ENCODE assay signal across 12 cellular contexts in the genomic region with DNA sequence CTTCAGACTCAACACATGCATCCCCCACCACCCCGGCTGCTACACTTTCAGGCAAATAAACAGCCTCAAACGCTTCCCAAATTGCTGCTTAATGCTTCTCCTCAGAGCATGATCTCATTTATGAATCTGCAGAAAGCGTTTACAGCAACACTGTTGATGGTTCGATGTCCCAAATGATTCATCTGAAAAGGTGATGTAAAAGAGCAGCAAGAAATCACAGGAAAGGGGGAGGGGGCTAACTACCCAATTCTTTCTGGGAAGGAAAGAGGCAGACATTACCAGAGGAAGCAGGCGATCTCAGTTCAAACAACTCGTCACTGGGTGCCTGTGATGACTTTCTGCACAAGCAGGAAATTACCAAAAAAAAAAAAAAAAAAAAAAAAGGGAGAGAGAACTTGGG.
"Had no signal": no experiment of that assay in that cellular context is flagged by ENCODE, and none has a peak within 500 bp of the region (broad histone marks: within the 10 kb centered on the region; RNA-seq: fewer than 3 reads in every experiment).

No MANE protein-coding gene starts in this region.

- DNase-seq: activated effector memory CD4-positive, alpha-beta T cell treated with Interleukin-2 at 50 U/mL for 16 hours; activated T-cell treated with anti-CD3 and anti-CD28 coated beads, Interleukin-2, amount 50 U/mL, for 1 hour; kidney; left ventricle myocardium superior; ovary; stimulated activated CD4-positive, alpha-beta T cell treated with anti-CD3 and anti-CD28 coated beads, Interleukin-4, amount 100 ng/mL, for 1 hour; stimulated activated CD8-positive, alpha-beta memory T cell treated with anti-CD3 and anti-CD28 coated beads, Interleukin-4, amount 100 ng/mL, for 48 hours; upper lobe of right lung had no signal

- H3K36me3 ChIP-seq: breast epithelium, esophagus muscularis mucosa, gastroesophageal sphincter, ovary, upper lobe of right lung had no signal

- H3K27ac ChIP-seq: breast epithelium, esophagus muscularis mucosa, gastroesophageal sphincter, ovary, upper lobe of right lung had no signal

- H3K4me3 ChIP-seq: breast epithelium, esophagus muscularis mucosa, gastroesophageal sphincter, ovary, upper lobe of right lung had no signal

- H3K9me3 ChIP-seq: breast epithelium, esophagus muscularis mucosa, gastroesophageal sphincter, ovary, upper lobe of right lung had no signal

- H3K4me1 ChIP-seq: breast epithelium, esophagus muscularis mucosa, gastroesophageal sphincter, upper lobe of right lung had no signal

- ATAC-seq: activated naive CD4-positive, alpha-beta T cell treated with anti-CD3 and anti-CD28 coated beads, Interleukin-2, amount 50 U/mL, for 72 hours; gastroesophageal sphincter; left ventricle myocardium superior; upper lobe of right lung had no signal

- H3K27me3 ChIP-seq: breast epithelium, esophagus muscularis mucosa, gastroesophageal sphincter, ovary, upper lobe of right lung had no signal
